6 cellular contexts compared by ENCODE assay signal in the genomic region with DNA sequence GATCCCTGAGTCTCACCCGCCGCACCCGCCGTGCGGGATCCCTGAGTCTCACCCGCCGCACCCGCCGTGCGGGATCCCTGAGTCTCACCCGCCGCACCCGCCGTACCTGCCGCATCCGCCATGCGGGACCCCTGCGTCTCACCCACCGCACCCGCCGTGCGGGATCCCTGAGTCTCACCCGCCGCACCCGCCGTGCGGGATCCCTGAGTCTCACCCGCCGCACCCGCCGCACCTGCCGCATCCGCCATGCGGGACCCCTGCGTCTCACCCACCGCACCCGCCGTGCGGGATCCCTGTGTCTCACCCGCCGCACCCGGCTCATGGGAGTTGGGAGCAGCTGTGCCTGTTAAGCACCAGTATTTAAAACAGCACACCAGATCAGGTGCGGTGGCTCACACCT. TPM values are rescaled to one million over a fixed set of nuclear protein-coding genes. Genes with fewer than 3 reads are reported as not detected.
"Had no signal": no experiment of that assay in that cellular context is flagged by ENCODE, and none has a peak within 500 bp of the region (broad histone marks: within the 10 kb centered on the region; RNA-seq: fewer than 3 reads in every experiment).

No MANE protein-coding gene starts in this region.

RNA-seq across cellular contexts. Expression of gene NKD2, which starts 52.7 kb away (rescaled TPM):
- total RNA-seq: endothelial cell of umbilical vein, epithelial cell of proximal tubule, mononuclear cell had no signal
- polyA plus RNA-seq: fibroblast of lung, foreskin keratinocyte, keratinocyte had no signal
